In genomic region chr5:93603711-93604118, GRCh38 we compare ENCODE assay signal across 1 cellular context.
TF ChIP-seq lines count a peak whose summit lies in the region.

No MANE protein-coding gene starts in this region.

TF ChIP-seq in HepG2, 621 proteins besides CTCF, POLR2A, EP300 and RAD21:
- no peak for TF ChIP-seq ZBTB8A (CRISPR knock-in tag; IDR thresholded peaks at IDR 0.05; ENCODE audit: borderline replicate concordance, low read depth)
- TF ChIP-seq HINFP (CRISPR knock-in tag; IDR thresholded peaks at IDR 0.05; ENCODE audit: low read depth) = no peak
- no peak for TF ChIP-seq ZKSCAN1 (IDR thresholded peaks at IDR 0.05; ENCODE audit: low read length)
- no peak for TF ChIP-seq NFIC (IDR thresholded peaks at IDR 0.05; ENCODE audit: low read length)
- no peak for TF ChIP-seq SAP130 (CRISPR knock-in tag; IDR thresholded peaks at IDR 0.05; ENCODE audit: low read depth)
- no peak for TF ChIP-seq EZH2 (conservative IDR thresholded peaks at IDR 0.05; ENCODE audit: low read depth, low read length)
- TF ChIP-seq BORCS8-MEF2B (CRISPR knock-in tag; IDR thresholded peaks at IDR 0.05) = no peak
- TF ChIP-seq CEBPB (IDR thresholded peaks at IDR 0.05; ENCODE audit: borderline replicate concordance, low read depth, low read length) = no peak
- TF ChIP-seq, protein P1, sequence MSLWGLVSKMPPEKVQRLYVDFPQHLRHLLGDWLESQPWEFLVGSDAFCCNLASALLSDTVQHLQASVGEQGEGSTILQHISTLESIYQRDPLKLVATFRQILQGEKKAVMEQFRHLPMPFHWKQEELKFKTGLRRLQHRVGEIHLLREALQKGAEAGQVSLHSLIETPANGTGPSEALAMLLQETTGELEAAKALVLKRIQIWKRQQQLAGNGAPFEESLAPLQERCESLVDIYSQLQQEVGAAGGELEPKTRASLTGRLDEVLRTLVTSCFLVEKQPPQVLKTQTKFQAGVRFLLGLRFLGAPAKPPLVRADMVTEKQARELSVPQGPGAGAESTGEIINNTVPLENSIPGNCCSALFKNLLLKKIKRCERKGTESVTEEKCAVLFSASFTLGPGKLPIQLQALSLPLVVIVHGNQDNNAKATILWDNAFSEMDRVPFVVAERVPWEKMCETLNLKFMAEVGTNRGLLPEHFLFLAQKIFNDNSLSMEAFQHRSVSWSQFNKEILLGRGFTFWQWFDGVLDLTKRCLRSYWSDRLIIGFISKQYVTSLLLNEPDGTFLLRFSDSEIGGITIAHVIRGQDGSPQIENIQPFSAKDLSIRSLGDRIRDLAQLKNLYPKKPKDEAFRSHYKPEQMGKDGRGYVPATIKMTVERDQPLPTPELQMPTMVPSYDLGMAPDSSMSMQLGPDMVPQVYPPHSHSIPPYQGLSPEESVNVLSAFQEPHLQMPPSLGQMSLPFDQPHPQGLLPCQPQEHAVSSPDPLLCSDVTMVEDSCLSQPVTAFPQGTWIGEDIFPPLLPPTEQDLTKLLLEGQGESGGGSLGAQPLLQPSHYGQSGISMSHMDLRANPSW (CRISPR knock-in tag; IDR thresholded peaks at IDR 0.05; ENCODE audit: borderline replicate concordance) = no peak
- TF ChIP-seq, protein P2, sequence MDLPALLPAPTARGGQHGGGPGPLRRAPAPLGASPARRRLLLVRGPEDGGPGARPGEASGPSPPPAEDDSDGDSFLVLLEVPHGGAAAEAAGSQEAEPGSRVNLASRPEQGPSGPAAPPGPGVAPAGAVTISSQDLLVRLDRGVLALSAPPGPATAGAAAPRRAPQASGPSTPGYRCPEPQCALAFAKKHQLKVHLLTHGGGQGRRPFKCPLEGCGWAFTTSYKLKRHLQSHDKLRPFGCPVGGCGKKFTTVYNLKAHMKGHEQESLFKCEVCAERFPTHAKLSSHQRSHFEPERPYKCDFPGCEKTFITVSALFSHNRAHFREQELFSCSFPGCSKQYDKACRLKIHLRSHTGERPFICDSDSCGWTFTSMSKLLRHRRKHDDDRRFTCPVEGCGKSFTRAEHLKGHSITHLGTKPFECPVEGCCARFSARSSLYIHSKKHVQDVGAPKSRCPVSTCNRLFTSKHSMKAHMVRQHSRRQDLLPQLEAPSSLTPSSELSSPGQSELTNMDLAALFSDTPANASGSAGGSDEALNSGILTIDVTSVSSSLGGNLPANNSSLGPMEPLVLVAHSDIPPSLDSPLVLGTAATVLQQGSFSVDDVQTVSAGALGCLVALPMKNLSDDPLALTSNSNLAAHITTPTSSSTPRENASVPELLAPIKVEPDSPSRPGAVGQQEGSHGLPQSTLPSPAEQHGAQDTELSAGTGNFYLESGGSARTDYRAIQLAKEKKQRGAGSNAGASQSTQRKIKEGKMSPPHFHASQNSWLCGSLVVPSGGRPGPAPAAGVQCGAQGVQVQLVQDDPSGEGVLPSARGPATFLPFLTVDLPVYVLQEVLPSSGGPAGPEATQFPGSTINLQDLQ (CRISPR knock-in tag; IDR thresholded peaks at IDR 0.05) = no peak
- no peak for TF ChIP-seq SP1 (IDR thresholded peaks at IDR 0.05)
- TF ChIP-seq SP1 (CRISPR knock-in tag; IDR thresholded peaks at IDR 0.05) = no peak
- no peak for TF ChIP-seq ZNF282 (IDR thresholded peaks at IDR 0.05; ENCODE audit: partially characterized antibody)
- TF ChIP-seq ADNP (CRISPR knock-in tag; IDR thresholded peaks at IDR 0.05) = no peak
- no peak for TF ChIP-seq ZZZ3 (CRISPR knock-in tag; IDR thresholded peaks at IDR 0.05; ENCODE audit: borderline replicate concordance)
- TF ChIP-seq MTF1 (CRISPR knock-in tag; IDR thresholded peaks at IDR 0.05) = no peak
- no peak for TF ChIP-seq ZNF737 (CRISPR knock-in tag; IDR thresholded peaks at IDR 0.05; ENCODE audit: borderline replicate concordance)
- TF ChIP-seq MXD3 (CRISPR knock-in tag; IDR thresholded peaks at IDR 0.05) = no peak
